Comparison of ENCODE assay signal across 8 cellular contexts in genomic region chr12:119659289-119659897, GRCh38. TPM values are rescaled to one million over a fixed set of nuclear protein-coding genes. Genes with fewer than 3 reads are reported as not detected.
DNase-seq lines count a peak whose midpoint lies in the region; ATAC-seq and TF ChIP-seq lines count a peak whose summit lies in the region.

No MANE protein-coding gene starts in this region.

- H3K27ac ChIP-seq in lung (ENCODE audit: low read depth in 1 of 2, low read length in 1 of 2) (no peak overlapping the region), uterus (no peak overlapping the region)

- 41 to 55% methylated on average over 6 of the region's 6 CpGs for WGBS in lung, 2 donors

- in situ Hi-C loops in T47D (cut with HindIII; ENCODE audit: low pct_unique_long_range_greater_than_20kb, low sequenced_read_pairs) = no loop called here

- no peak overlapping the region for H3K4me3 Mint-ChIP-seq in activated T-helper 2 cell treated with anti-CD3 and anti-CD28 coated beads, Interferon-gamma antibody, Interleukin-2, Interleukin-4, amounts not matched to agents 10 μg/mL and 5 μg/mL and 100 μg/mL, durations not matched to agents 14 hours and 24 hours and 36 hours (ENCODE audit: low read depth)

- no peak for TF ChIP-seq POLR2A in uterus (IDR thresholded peaks at IDR 0.05)

- H3K4me1 Mint-ChIP-seq in activated T-helper 2 cell treated with anti-CD3 and anti-CD28 coated beads, Interferon-gamma antibody, Interleukin-2, Interleukin-4, amounts not matched to agents 10 μg/mL and 5 μg/mL and 100 μg/mL, durations not matched to agents 14 hours and 24 hours and 36 hours (ENCODE audit: low read depth) = peaks cover 9% of the 10 kb centered on the region

- intact Hi-C loops in uterus (cut with DNase I; ENCODE audit: low total_unique reads) = no loop called here
- intact Hi-C loops in activated T-helper 2 cell treated with anti-CD3 and anti-CD28 coated beads, Interferon-gamma antibody, Interleukin-2, Interleukin-4, amounts not matched to agents 10 μg/mL and 5 μg/mL and 100 μg/mL, durations not matched to agents 14 hours and 24 hours and 36 hours (cut with micrococcal nuclease) = no loop called here

- H3K9me3 ChIP-seq in lung (ENCODE audit: control insufficient read depth in 2 of 2, insufficient read depth in 1 of 2, low read length in 1 of 2) (no peaks in the 10 kb centered on the region), uterus (no peaks in the 10 kb centered on the region)

- TF ChIP-seq CTCF in lung (IDR thresholded peaks at IDR 0.05; ENCODE audit: control extremely low read depth, extremely low read depth) (peak; percentile 73), uterus (IDR thresholded peaks at IDR 0.05) (peak; percentile 54 to 77 (median 62))

- peak; percentile 66 for ATAC-seq in HG03342 (IDR thresholded peaks at IDR 0.05; ENCODE audit: unreplicated experiment)
- no peak for ATAC-seq in lung (ENCODE audit: insufficient read depth, low FRiP score)

- DNase-seq in NCI-H82 (lab: John Stamatoyannopoulos, UW) (peak; percentile 71), NCI-H82 treated with DMSO at 0.1 percent for 48 hours (lab: John Stamatoyannopoulos, UW; ENCODE audit: unreplicated experiment) (no peak), RKO (ENCODE audit: low spot score) (peak; percentile 45), T47D (ENCODE audit: low read depth in 1 of 2, low spot score in 1 of 2) (peak; percentile 56 to 64), lung (ENCODE audit: low spot score) (no peak), uterus (no peak)
- no peak for DNase-seq in activated T-helper 2 cell treated with anti-CD3 and anti-CD28 coated beads, Interferon-gamma antibody, Interleukin-2, Interleukin-4, amounts not matched to agents 10 μg/mL and 5 μg/mL and 100 μg/mL, durations not matched to agents 14 hours and 24 hours and 36 hours (ENCODE audit: low spot score)

- peaks cover 3% of the 10 kb centered on the region for H3K9me3 Mint-ChIP-seq in activated T-helper 2 cell treated with anti-CD3 and anti-CD28 coated beads, Interferon-gamma antibody, Interleukin-2, Interleukin-4, amounts not matched to agents 10 μg/mL and 5 μg/mL and 100 μg/mL, durations not matched to agents 14 hours and 24 hours and 36 hours

- peaks cover 3% of the 10 kb centered on the region for H3K27me3 Mint-ChIP-seq in activated T-helper 2 cell treated with anti-CD3 and anti-CD28 coated beads, Interferon-gamma antibody, Interleukin-2, Interleukin-4, amounts not matched to agents 10 μg/mL and 5 μg/mL and 100 μg/mL, durations not matched to agents 14 hours and 24 hours and 36 hours (ENCODE audit: low read depth)

- no peaks in the 10 kb centered on the region for H3K36me3 Mint-ChIP-seq in activated T-helper 2 cell treated with anti-CD3 and anti-CD28 coated beads, Interferon-gamma antibody, Interleukin-2, Interleukin-4, amounts not matched to agents 10 μg/mL and 5 μg/mL and 100 μg/mL, durations not matched to agents 14 hours and 24 hours and 36 hours (ENCODE audit: low read depth)

- H3K4me1 ChIP-seq in lung (ENCODE audit: control insufficient read depth in 2 of 2, insufficient read depth in 2 of 2, low read length in 2 of 2) = no peaks in the 10 kb centered on the region
- no peaks in the 10 kb centered on the region for H3K4me1 ChIP-seq in uterus

- no peak overlapping the region for H3K27ac Mint-ChIP-seq in activated T-helper 2 cell treated with anti-CD3 and anti-CD28 coated beads, Interferon-gamma antibody, Interleukin-2, Interleukin-4, amounts not matched to agents 10 μg/mL and 5 μg/mL and 100 μg/mL, durations not matched to agents 14 hours and 24 hours and 36 hours

- no peaks in the 10 kb centered on the region for H3K27me3 ChIP-seq in lung (ENCODE audit: control insufficient read depth, insufficient read depth)
- no peaks in the 10 kb centered on the region for H3K27me3 ChIP-seq in uterus

- H3K36me3 ChIP-seq in lung (ENCODE audit: control insufficient read depth in 2 of 2, insufficient read depth in 2 of 2, low read length in 2 of 2) (no peaks in the 10 kb centered on the region), uterus (no peaks in the 10 kb centered on the region)

- H3K4me3 ChIP-seq in lung (no peak overlapping the region), uterus (no peak overlapping the region)

RNA-seq across cellular contexts. Expression of gene PRKAB1, which starts 8.5 kb away (rescaled TPM):
- total RNA-seq in lung (10 to 100 TPM; 36.5 to 57.5 TPM), uterus (10 to 100 TPM; 10.9 to 44.1 (median 32.8) TPM)
- 10 to 100 TPM; 34.7 to 39.3 TPM for polyA plus RNA-seq in lung
- total RNA-seq in activated T-helper 2 cell treated with anti-CD3 and anti-CD28 coated beads, Interferon-gamma antibody, Interleukin-2, Interleukin-4, amounts not matched to agents 10 μg/mL and 5 μg/mL and 100 μg/mL, durations not matched to agents 14 hours and 24 hours and 36 hours = 26.8 and 28.2 TPM in 2 replicates

Comparison
In these comparisons a context has a peak if more than half of its experiments do, and no peak if none do; other contexts are left out.
1. DNase-seq: peak in NCI-H82 (single experiment), RKO (single experiment) and T47D (2 of 2); none in NCI-H82 treated with DMSO at 0.1 percent for 48 hours (single experiment), lung (single experiment), uterus (0 of 2) and activated T-helper 2 cell treated with anti-CD3 and anti-CD28 coated beads, Interferon-gamma antibody, Interleukin-2, Interleukin-4, amounts not matched to agents 10 μg/mL and 5 μg/mL and 100 μg/mL, durations not matched to agents 14 hours and 24 hours and 36 hours (single experiment).